ENCODE assay signal across 28 cellular contexts in the genomic region with DNA sequence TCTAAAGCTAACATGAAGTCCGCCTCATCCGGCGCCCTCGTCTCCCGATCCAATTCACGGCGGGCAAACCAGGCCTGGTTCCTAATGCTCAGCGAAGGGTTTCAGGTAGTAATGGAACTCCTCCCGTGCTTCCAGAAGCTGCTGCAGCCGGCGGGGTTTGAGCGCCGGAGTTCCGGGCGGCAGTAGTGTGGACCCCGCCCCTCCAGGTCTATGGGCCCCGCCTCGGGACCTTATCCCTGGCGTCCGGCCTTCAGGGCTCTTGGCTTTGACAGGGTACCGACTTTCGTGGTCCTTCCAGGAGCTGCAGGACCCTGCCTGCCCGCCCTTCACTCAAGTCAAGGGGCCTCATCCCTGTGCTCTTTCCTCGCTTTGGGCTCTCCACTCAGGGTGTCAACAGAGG.
"Had no signal": no experiment of that assay in that cellular context is flagged by ENCODE, and none has a peak within 500 bp of the region (broad histone marks: within the 10 kb centered on the region; RNA-seq: fewer than 3 reads in every experiment).

No MANE protein-coding gene starts in this region.

- H3K27me3 ChIP-seq: testis, thyroid gland, upper lobe of left lung, uterus, vagina had no signal

- H3K27me3 Mint-ChIP-seq: type B pancreatic cell had no signal

- H3K4me3 Mint-ChIP-seq: stimulated activated effector memory CD8-positive, alpha-beta T cell treated with anti-CD3 and anti-CD28 coated beads, Interleukin-12 subunit alpha, Interleukin-12 subunit beta, amount 100 ng/mL, for 72 hours; stimulated activated memory B cell treated with anti-CD40 and anti-IgM and Interleukin-4, amounts not matched to agents 10 μg/mL and 1 μg/mL and 100 μg/mL, for 72 hours; stimulated activated naive B cell treated with anti-CD40 and anti-IgM and Interleukin-4, amounts not matched to agents 10 μg/mL and 1 μg/mL and 100 μg/mL, for 72 hours; stimulated activated naive CD8-positive, alpha-beta T cell treated with anti-CD3 and anti-CD28 coated beads, Interleukin-15, amount 100 ng/mL, for 72 hours; stimulated activated naive CD8-positive, alpha-beta T cell treated with anti-CD3 and anti-CD28 coated beads, Interleukin-15, Interleukin-2, amounts not matched to agents 100 ng/mL and 50 ng/mL, for 24 hours; type B pancreatic cell had no signal

- H3K36me3 Mint-ChIP-seq: stimulated activated effector memory CD8-positive, alpha-beta T cell treated with anti-CD3 and anti-CD28 coated beads, Interleukin-12 subunit alpha, Interleukin-12 subunit beta, amount 100 ng/mL, for 72 hours; type B pancreatic cell had no signal

- H3K27ac Mint-ChIP-seq: stimulated activated effector memory CD8-positive, alpha-beta T cell treated with anti-CD3 and anti-CD28 coated beads, Interleukin-12 subunit alpha, Interleukin-12 subunit beta, amount 100 ng/mL, for 72 hours; stimulated activated memory B cell treated with anti-CD40 and anti-IgM and Interleukin-4, amounts not matched to agents 10 μg/mL and 1 μg/mL and 100 μg/mL, for 72 hours; stimulated activated naive B cell treated with anti-CD40 and anti-IgM and Interleukin-4, amounts not matched to agents 10 μg/mL and 1 μg/mL and 100 μg/mL, for 72 hours; stimulated activated naive CD8-positive, alpha-beta T cell treated with anti-CD3 and anti-CD28 coated beads, Interleukin-15, amount 100 ng/mL, for 72 hours; stimulated activated naive CD8-positive, alpha-beta T cell treated with anti-CD3 and anti-CD28 coated beads, Interleukin-15, Interleukin-2, amounts not matched to agents 100 ng/mL and 50 ng/mL, for 24 hours; type B pancreatic cell had no signal

- H3K4me1 Mint-ChIP-seq: stimulated activated effector memory CD8-positive, alpha-beta T cell treated with anti-CD3 and anti-CD28 coated beads, Interleukin-12 subunit alpha, Interleukin-12 subunit beta, amount 100 ng/mL, for 72 hours; stimulated activated memory B cell treated with anti-CD40 and anti-IgM and Interleukin-4, amounts not matched to agents 10 μg/mL and 1 μg/mL and 100 μg/mL, for 72 hours; stimulated activated naive B cell treated with anti-CD40 and anti-IgM and Interleukin-4, amounts not matched to agents 10 μg/mL and 1 μg/mL and 100 μg/mL, for 72 hours had no signal

- DNase-seq: stimulated activated CD4-positive, alpha-beta T cell treated with anti-CD3 and anti-CD28 coated beads, Interleukin-2, amount 100 ng/mL, for 48 hours; stimulated activated CD4-positive, alpha-beta T cell treated with anti-CD3 and anti-CD28 coated beads, Interleukin-4, amount 100 ng/mL, for 1 hour; stimulated activated CD4-positive, alpha-beta T cell treated with anti-CD3 and anti-CD28 coated beads, Interleukin-4, amount 100 ng/mL, for 24 hours; stimulated activated CD4-positive, alpha-beta T cell treated with anti-CD3 and anti-CD28 coated beads, Interleukin-4, amount 100 ng/mL, for 4 hours; stimulated activated CD8-positive, alpha-beta memory T cell treated with anti-CD3 and anti-CD28 coated beads, Interleukin-4, amount 100 ng/mL, for 48 hours; stimulated activated naive B cell treated with anti-CD40 and anti-IgM and Interleukin-4, amounts not matched to agents 10 μg/mL and 1 μg/mL and 100 μg/mL, for 72 hours; stimulated activated naive CD4-positive, alpha-beta T cell; stimulated activated naive CD4-positive, alpha-beta T cell treated with Interleukin-2 at 50 U/mL for 16 hours; stimulated activated naive CD8-positive, alpha-beta T cell treated with anti-CD3 and anti-CD28 coated beads, Interleukin-15, amount 100 ng/mL, for 72 hours; stimulated activated naive CD8-positive, alpha-beta T cell treated with anti-CD3 and anti-CD28 coated beads, Interleukin-15, Interleukin-2, amounts not matched to agents 100 U/mL and 50 U/mL, for 24 hours; stomach; substantia nigra; testis; thyroid gland; tibial artery; transverse colon; trophoblast cell; upper lobe of right lung; uterus had no signal

- H3K36me3 ChIP-seq: stomach, suprapubic skin, thoracic aorta, thyroid gland, tibial artery, tibial nerve, transverse colon, upper lobe of left lung, upper lobe of right lung, uterus, vagina had no signal

- H3K4me3 ChIP-seq: stomach, suprapubic skin, testis, thoracic aorta, thyroid gland, tibial artery, tibial nerve, transverse colon, upper lobe of left lung, upper lobe of right lung, uterus, vagina had no signal

- H3K4me1 ChIP-seq: stomach, suprapubic skin, testis, thyroid gland, tibial artery, tibial nerve, transverse colon, upper lobe of left lung, upper lobe of right lung, uterus, vagina had no signal

- H3K9me3 Mint-ChIP-seq: type B pancreatic cell had no signal

- ATAC-seq: stimulated activated effector memory CD8-positive, alpha-beta T cell treated with anti-CD3 and anti-CD28 coated beads, Interleukin-12 subunit alpha, Interleukin-12 subunit beta, amount 100 ng/mL, for 72 hours; stimulated activated memory B cell treated with anti-CD40 and anti-IgM and Interleukin-4, amounts not matched to agents 10 μg/mL and 1 μg/mL and 100 μg/mL, for 72 hours; stimulated activated naive B cell treated with anti-CD40 and anti-IgM and Interleukin-4, amounts not matched to agents 10 μg/mL and 1 μg/mL and 100 μg/mL, for 72 hours; stimulated activated naive CD8-positive, alpha-beta T cell treated with anti-CD3 and anti-CD28 coated beads, Interleukin-15, amount 100 ng/mL, for 72 hours; stimulated activated naive CD8-positive, alpha-beta T cell treated with anti-CD3 and anti-CD28 coated beads, Interleukin-15, Interleukin-2, amounts not matched to agents 100 U/mL and 50 U/mL, for 24 hours; upper lobe of right lung had no signal

- H3K27ac ChIP-seq: stomach, suprapubic skin, testis, thoracic aorta, thyroid gland, tibial artery, tibial nerve, transverse colon, upper lobe of left lung, upper lobe of right lung, uterus, vagina had no signal
